In the genomic region with DNA sequence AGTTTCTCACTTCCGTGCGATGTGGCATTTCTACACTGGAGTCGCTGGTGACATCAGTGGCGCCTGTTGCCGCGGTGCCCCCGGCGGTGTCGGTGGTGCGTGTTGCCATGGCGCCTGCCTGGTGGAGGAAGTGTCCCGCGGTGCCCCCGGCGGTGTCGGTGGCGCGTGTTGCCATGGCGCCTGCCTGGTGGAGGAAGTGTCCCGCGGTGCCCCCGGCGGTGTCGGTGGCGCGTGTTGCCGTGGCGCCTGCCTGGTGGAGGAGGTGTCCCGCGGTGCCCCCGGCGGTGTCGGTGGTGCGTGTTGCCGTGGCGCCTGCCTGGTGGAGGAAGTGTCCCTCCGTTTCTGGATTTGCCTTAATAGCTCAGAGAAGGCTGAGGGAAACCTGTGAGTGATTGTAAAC, we compare ENCODE assay signal across 16 cellular contexts.
DNase-seq lines count a peak whose midpoint lies in the region; ATAC-seq and TF ChIP-seq lines count a peak whose summit lies in the region.
"Had no signal": no experiment of that assay in that cellular context is flagged by ENCODE, and none has a peak within 500 bp of the region (broad histone marks: within the 10 kb centered on the region; RNA-seq: fewer than 3 reads in every experiment).

No MANE protein-coding gene starts in this region.

- ATAC-seq in activated CD8-positive, alpha-beta T cell treated with anti-CD3 and anti-CD28 coated beads, Interleukin-2, amount 10 ng/mL, durations not matched to agents 7 days and 5 days, result no peak
- ATAC-seq in activated CD8-positive, alpha-beta T cell treated with anti-CD3 and anti-CD28 coated beads for 36 hours, result no peak
- ATAC-seq in stimulated activated naive B cell treated with anti-CD40 and anti-IgM and Interleukin-4, amounts not matched to agents 10 μg/mL and 1 μg/mL and 100 μg/mL, for 72 hours (replicated peaks), result no peak

- H3K27me3 ChIP-seq in endodermal cell (ENCODE audit: control insufficient read depth, insufficient read depth, low read length, poor library complexity, severe bottlenecking) (no peaks in the 10 kb centered on the region), WERI-Rb-1 (ENCODE audit: insufficient read depth, low read depth, severe bottlenecking) (no peaks in the 10 kb centered on the region)
- H3K27me3 ChIP-seq: BE2C had no signal

- no peak for DNase-seq in activated CD8-positive, alpha-beta T cell treated with anti-CD3 and anti-CD28 coated beads, Interleukin-2, amount 10 ng/mL, durations not matched to agents 7 days and 5 days
- DNase-seq in activated CD8-positive, alpha-beta T cell treated with anti-CD3 and anti-CD28 coated beads for 36 hours, result no peak
- DNase-seq in NCI-H1092 treated with DMSO at 0.1 percent for 48 hours (lab: John Stamatoyannopoulos, UW), result peak; percentile 75
- no peak for DNase-seq in endodermal cell
- no peak for DNase-seq in progenitor cell of endocrine pancreas (ENCODE audit: low spot score, unreplicated experiment)
- no peak for DNase-seq in WERI-Rb-1
- DNase-seq in stimulated activated naive B cell treated with anti-CD40 and anti-IgM and Interleukin-4, amounts not matched to agents 10 μg/mL and 1 μg/mL and 100 μg/mL, for 72 hours, result no peak
- DNase-seq in AML-193 (lab: John Stamatoyannopoulos, UW), result no peak
- DNase-seq: BE2C; Caco-2; CD4-positive, alpha-beta memory T cell; DND-41; GDM1; HCEC 1CT; HFFc6 had no signal

- H3K27me3 Mint-ChIP-seq in activated CD8-positive, alpha-beta T cell treated with anti-CD3 and anti-CD28 coated beads, Interleukin-2, amount 10 ng/mL, durations not matched to agents 7 days and 5 days (ENCODE audit: low read depth), result no peaks in the 10 kb centered on the region
- H3K27me3 Mint-ChIP-seq in activated CD8-positive, alpha-beta T cell treated with anti-CD3 and anti-CD28 coated beads for 36 hours, result no peaks in the 10 kb centered on the region
- no peaks in the 10 kb centered on the region for H3K27me3 Mint-ChIP-seq in endodermal cell (ENCODE audit: insufficient read depth)
- no peaks in the 10 kb centered on the region for H3K27me3 Mint-ChIP-seq in progenitor cell of endocrine pancreas
- H3K27me3 Mint-ChIP-seq in stimulated activated naive B cell treated with anti-CD40 and anti-IgM and Interleukin-4, amounts not matched to agents 10 μg/mL and 1 μg/mL and 100 μg/mL, for 72 hours, result no peaks in the 10 kb centered on the region
- H3K27me3 Mint-ChIP-seq: CD4-positive, alpha-beta memory T cell had no signal

- peaks cover 25% of the 10 kb centered on the region for H3K36me3 ChIP-seq in endodermal cell (ENCODE audit: control insufficient read depth, insufficient read depth, low read length)
- peaks cover 34% of the 10 kb centered on the region for H3K36me3 ChIP-seq in WERI-Rb-1

- no peak overlapping the region for H3K9ac ChIP-seq in endodermal cell (ENCODE audit: extremely low read depth, low read length, poor library complexity, severe bottlenecking)

- H3K9me3 ChIP-seq in endodermal cell (ENCODE audit: control insufficient read depth, low read length) (peaks cover 24% of the 10 kb centered on the region), WERI-Rb-1 (ENCODE audit: severe bottlenecking) (peaks cover 16% of the 10 kb centered on the region)
- H3K9me3 ChIP-seq: BE2C had no signal

- H3K9me3 Mint-ChIP-seq in activated CD8-positive, alpha-beta T cell treated with anti-CD3 and anti-CD28 coated beads, Interleukin-2, amount 10 ng/mL, durations not matched to agents 7 days and 5 days (ENCODE audit: insufficient read depth), result peaks cover 25% of the 10 kb centered on the region
- H3K9me3 Mint-ChIP-seq in activated CD8-positive, alpha-beta T cell treated with anti-CD3 and anti-CD28 coated beads for 36 hours, result peaks cover 24% of the 10 kb centered on the region
- H3K9me3 Mint-ChIP-seq in endodermal cell (peaks cover 33% of the 10 kb centered on the region), progenitor cell of endocrine pancreas (ENCODE audit: low read depth) (peaks cover 14% of the 10 kb centered on the region)
- peaks cover 9 to 18% of the 10 kb centered on the region in 2 donors for H3K9me3 Mint-ChIP-seq in stimulated activated naive B cell treated with anti-CD40 and anti-IgM and Interleukin-4, amounts not matched to agents 10 μg/mL and 1 μg/mL and 100 μg/mL, for 72 hours

- no peak overlapping the region for H3K4me3 ChIP-seq in endodermal cell (ENCODE audit: low read length)
- H3K4me3 ChIP-seq in WERI-Rb-1 (ENCODE audit: low read depth, low read length), result no peak overlapping the region

- CTCF ChIA-PET in activated CD8-positive, alpha-beta T cell treated with anti-CD3 and anti-CD28 coated beads, Interleukin-2, amount 10 ng/mL, durations not matched to agents 7 days and 5 days (lab: Charles Lee), result no interaction called here
- CTCF ChIA-PET in activated CD8-positive, alpha-beta T cell treated with anti-CD3 and anti-CD28 coated beads for 36 hours (lab: Charles Lee), result no interaction called here

- POLR2A ChIA-PET in activated CD8-positive, alpha-beta T cell treated with anti-CD3 and anti-CD28 coated beads, Interleukin-2, amount 10 ng/mL, durations not matched to agents 7 days and 5 days (lab: Charles Lee), result no interaction called here
- POLR2A ChIA-PET in activated CD8-positive, alpha-beta T cell treated with anti-CD3 and anti-CD28 coated beads for 36 hours (lab: Charles Lee), result interaction anchor here (0.7 kb wide), 1 partner anchor 45 kb away, joined by 3 read pairs; no protein-coding TSS in a partner anchor

- H3K4me1 ChIP-seq in endodermal cell (ENCODE audit: control insufficient read depth, insufficient read depth, low read length), result peaks cover 3% of the 10 kb centered on the region
- H3K4me1 ChIP-seq: Caco-2 had no signal

- WGBS in endodermal cell (ENCODE audit: insufficient coverage in 1 of 2, insufficient read length in 1 of 2), 2 experiments, result 94 to 97% methylated on average over 9 to 37 of the region's 37 CpGs

- H3K27ac Mint-ChIP-seq in activated CD8-positive, alpha-beta T cell treated with anti-CD3 and anti-CD28 coated beads, Interleukin-2, amount 10 ng/mL, durations not matched to agents 7 days and 5 days, result peak overlapping the region; percentile 39
- no peak overlapping the region for H3K27ac Mint-ChIP-seq in activated CD8-positive, alpha-beta T cell treated with anti-CD3 and anti-CD28 coated beads for 36 hours
- H3K27ac Mint-ChIP-seq in endodermal cell, result peak overlapping the region; percentile 53
- H3K27ac Mint-ChIP-seq in progenitor cell of endocrine pancreas, result peak overlapping the region; percentile 41
- H3K27ac Mint-ChIP-seq in stimulated activated naive B cell treated with anti-CD40 and anti-IgM and Interleukin-4, amounts not matched to agents 10 μg/mL and 1 μg/mL and 100 μg/mL, for 72 hours, result no peak overlapping the region
- H3K27ac Mint-ChIP-seq: CD4-positive, alpha-beta memory T cell; HFFc6 had no signal

- TF ChIP-seq CTCF in activated CD8-positive, alpha-beta T cell treated with anti-CD3 and anti-CD28 coated beads for 36 hours (IDR thresholded peaks at IDR 0.05), result no peak
- TF ChIP-seq CTCF in endodermal cell (conservative IDR thresholded peaks at IDR 0.05) (no peak), progenitor cell of endocrine pancreas (IDR thresholded peaks at IDR 0.05; ENCODE audit: unreplicated experiment) (no peak), WERI-Rb-1 (IDR thresholded peaks at IDR 0.05; ENCODE audit: low read depth, low read length) (no peak)

- no peak overlapping the region for H3K27ac ChIP-seq in endodermal cell (ENCODE audit: low read depth, low read length)
- H3K27ac ChIP-seq in WERI-Rb-1, result no peak overlapping the region
- H3K27ac ChIP-seq: C4-2B had no signal

- intact Hi-C loops in activated CD8-positive, alpha-beta T cell treated with anti-CD3 and anti-CD28 coated beads for 36 hours (cut with micrococcal nuclease), result no loop called here

- H3K36me3 Mint-ChIP-seq in activated CD8-positive, alpha-beta T cell treated with anti-CD3 and anti-CD28 coated beads, Interleukin-2, amount 10 ng/mL, durations not matched to agents 7 days and 5 days (ENCODE audit: low read depth), result peaks cover 44% of the 10 kb centered on the region
- peaks cover 43% of the 10 kb centered on the region for H3K36me3 Mint-ChIP-seq in activated CD8-positive, alpha-beta T cell treated with anti-CD3 and anti-CD28 coated beads for 36 hours (ENCODE audit: low read depth)
- H3K36me3 Mint-ChIP-seq in endodermal cell (ENCODE audit: low read depth) (peaks cover 48% of the 10 kb centered on the region), progenitor cell of endocrine pancreas (ENCODE audit: insufficient read depth) (peaks cover 40% of the 10 kb centered on the region)
- H3K36me3 Mint-ChIP-seq in stimulated activated naive B cell treated with anti-CD40 and anti-IgM and Interleukin-4, amounts not matched to agents 10 μg/mL and 1 μg/mL and 100 μg/mL, for 72 hours, result peaks cover 50 to 56% of the 10 kb centered on the region in 2 donors

- no peaks in the 10 kb centered on the region for H3K4me1 Mint-ChIP-seq in activated CD8-positive, alpha-beta T cell treated with anti-CD3 and anti-CD28 coated beads, Interleukin-2, amount 10 ng/mL, durations not matched to agents 7 days and 5 days (ENCODE audit: low read depth)
- H3K4me1 Mint-ChIP-seq in activated CD8-positive, alpha-beta T cell treated with anti-CD3 and anti-CD28 coated beads for 36 hours (ENCODE audit: low read depth), result no peaks in the 10 kb centered on the region
- H3K4me1 Mint-ChIP-seq in endodermal cell (peaks cover 8% of the 10 kb centered on the region), progenitor cell of endocrine pancreas (ENCODE audit: low read depth) (peaks cover 8% of the 10 kb centered on the region)
- H3K4me1 Mint-ChIP-seq in stimulated activated naive B cell treated with anti-CD40 and anti-IgM and Interleukin-4, amounts not matched to agents 10 μg/mL and 1 μg/mL and 100 μg/mL, for 72 hours, result peaks cover 0 to 5% of the 10 kb centered on the region in 2 donors

- no peak overlapping the region for H3K4me3 Mint-ChIP-seq in activated CD8-positive, alpha-beta T cell treated with anti-CD3 and anti-CD28 coated beads, Interleukin-2, amount 10 ng/mL, durations not matched to agents 7 days and 5 days
- H3K4me3 Mint-ChIP-seq in activated CD8-positive, alpha-beta T cell treated with anti-CD3 and anti-CD28 coated beads for 36 hours, result no peak overlapping the region
- H3K4me3 Mint-ChIP-seq in endodermal cell, result no peak overlapping the region
- no peak overlapping the region for H3K4me3 Mint-ChIP-seq in progenitor cell of endocrine pancreas (ENCODE audit: low read depth)
- no peak overlapping the region for H3K4me3 Mint-ChIP-seq in stimulated activated naive B cell treated with anti-CD40 and anti-IgM and Interleukin-4, amounts not matched to agents 10 μg/mL and 1 μg/mL and 100 μg/mL, for 72 hours
- H3K4me3 Mint-ChIP-seq: CD4-positive, alpha-beta memory T cell; HFFc6 had no signal

Comparison
In these comparisons a context has a peak if more than half of its experiments do, and no peak if none do; other contexts are left out.
1. H3K27ac Mint-ChIP-seq: peak in activated CD8-positive, alpha-beta T cell treated with anti-CD3 and anti-CD28 coated beads, Interleukin-2, amount 10 ng/mL, durations not matched to agents 7 days and 5 days (single experiment), endodermal cell (single experiment) and progenitor cell of endocrine pancreas (single experiment); none in activated CD8-positive, alpha-beta T cell treated with anti-CD3 and anti-CD28 coated beads for 36 hours (single experiment) and stimulated activated naive B cell treated with anti-CD40 and anti-IgM and Interleukin-4, amounts not matched to agents 10 μg/mL and 1 μg/mL and 100 μg/mL, for 72 hours (single experiment).